Comparison of ENCODE assay signal across 21 cellular contexts in the genomic region with DNA sequence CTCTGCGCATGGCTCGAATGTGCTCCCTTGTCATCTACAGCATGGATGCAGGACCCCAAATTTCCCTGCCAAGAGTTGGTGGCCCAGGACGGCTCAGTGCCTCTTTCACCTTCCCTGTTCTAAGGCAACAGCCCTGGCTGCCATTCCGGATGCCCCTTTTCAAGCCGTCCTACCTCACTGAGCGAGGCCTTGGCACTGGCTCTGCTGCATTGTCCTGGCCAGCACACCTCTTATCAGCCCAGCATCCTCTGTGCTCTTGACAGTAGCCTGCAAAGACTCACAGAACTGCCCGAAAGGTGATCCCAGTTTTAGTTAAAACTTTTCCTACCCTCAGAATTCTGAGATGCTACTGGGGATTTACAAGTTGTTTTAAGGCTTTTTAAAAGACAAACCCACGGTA.
"Had no signal": no experiment of that assay in that cellular context is flagged by ENCODE, and none has a peak within 500 bp of the region (broad histone marks: within the 10 kb centered on the region; RNA-seq: fewer than 3 reads in every experiment).

No MANE protein-coding gene starts in this region.

- H3K4me1 Mint-ChIP-seq: activated T-helper 17 cell treated with anti-CD3 and anti-CD28 coated beads, Interleukin-2, amount 50 U/mL, for 72 hours; immature natural killer cell; natural killer cell; T-cell had no signal

- H3K27me3 Mint-ChIP-seq: activated T-cell treated with anti-CD3 and anti-CD28 coated beads, Interleukin-2, amount 50 U/mL, for 24 hours; dendritic cell treated with granulocyte-macrophage colony-stimulating factor and Interleukin-4, amounts not matched to agents 40 ng/mL and 50 ng/mL, for 4 days had no signal

- H3K36me3 ChIP-seq: prostate gland, WERI-Rb-1 had no signal

- ATAC-seq: activated T-helper 17 cell treated with anti-CD3 and anti-CD28 coated beads, Interleukin-2, amount 50 U/mL, for 72 hours; natural killer cell; T-cell had no signal

- H3K9me3 ChIP-seq: prostate gland had no signal

- H3K36me3 Mint-ChIP-seq: activated naive CD8-positive, alpha-beta T cell; immature natural killer cell; natural killer cell; T-cell; type B pancreatic cell had no signal

- DNase-seq: activated CD8-positive, alpha-beta memory T cell treated with anti-CD3 and anti-CD28 coated beads for 24 hours; activated CD8-positive, alpha-beta memory T cell treated with anti-CD3 and anti-CD28 coated beads, Interleukin-2, amount 50 U/mL, for 4 hours; activated naive CD4-positive, alpha-beta T cell; activated T-cell treated with anti-CD3 and anti-CD28 coated beads, Interleukin-2, amount 50 U/mL, for 24 hours; effector CD4-positive, alpha-beta T cell; erythroblast; foreskin fibroblast; immature natural killer cell; kidney glomerular epithelial cell; midbrain; natural killer cell; stimulated activated CD4-positive, alpha-beta T cell treated with anti-CD3 and anti-CD28 coated beads, Interleukin-12 subunit alpha, Interleukin-12 subunit beta, amount 100 ng/mL, for 4 hours; stimulated activated CD4-positive, alpha-beta T cell treated with anti-CD3 and anti-CD28 coated beads, Interleukin-4, amount 100 ng/mL, for 4 hours; T-cell; WERI-Rb-1 had no signal

- H3K27ac ChIP-seq: prostate gland, WERI-Rb-1 had no signal

- H3K27ac Mint-ChIP-seq: activated naive CD8-positive, alpha-beta T cell; activated T-cell treated with anti-CD3 and anti-CD28 coated beads, Interleukin-2, amount 50 U/mL, for 24 hours; activated T-helper 17 cell treated with anti-CD3 and anti-CD28 coated beads, Interleukin-2, amount 50 U/mL, for 72 hours; dendritic cell treated with granulocyte-macrophage colony-stimulating factor and Interleukin-4, amounts not matched to agents 40 ng/mL and 50 ng/mL, for 4 days; immature natural killer cell; natural killer cell; T-cell; T-helper 2 cell treated with Interferon-gamma antibody and Interleukin-4, amounts not matched to agents 5 μg/mL and 100 μg/mL, for 36 hours; type B pancreatic cell had no signal

- H3K4me3 ChIP-seq: prostate gland had no signal

- H3K4me3 Mint-ChIP-seq: activated naive CD8-positive, alpha-beta T cell; activated T-cell treated with anti-CD3 and anti-CD28 coated beads, Interleukin-2, amount 50 U/mL, for 24 hours; activated T-helper 17 cell treated with anti-CD3 and anti-CD28 coated beads, Interleukin-2, amount 50 U/mL, for 72 hours; dendritic cell treated with granulocyte-macrophage colony-stimulating factor and Interleukin-4, amounts not matched to agents 40 ng/mL and 50 ng/mL, for 4 days; immature natural killer cell; natural killer cell; T-cell; T-helper 2 cell treated with Interferon-gamma antibody and Interleukin-4, amounts not matched to agents 5 μg/mL and 100 μg/mL, for 36 hours; type B pancreatic cell had no signal

- H3K9me3 Mint-ChIP-seq: activated T-cell treated with anti-CD3 and anti-CD28 coated beads, Interleukin-2, amount 50 U/mL, for 24 hours; activated T-helper 17 cell treated with anti-CD3 and anti-CD28 coated beads, Interleukin-2, amount 50 U/mL, for 72 hours; dendritic cell treated with granulocyte-macrophage colony-stimulating factor and Interleukin-4, amounts not matched to agents 40 ng/mL and 50 ng/mL, for 4 days; natural killer cell; T-cell; T-helper 2 cell treated with Interferon-gamma antibody and Interleukin-4, amounts not matched to agents 5 μg/mL and 100 μg/mL, for 36 hours; type B pancreatic cell had no signal
